ENCODE assay signal across 18 cellular contexts in the genomic region with DNA sequence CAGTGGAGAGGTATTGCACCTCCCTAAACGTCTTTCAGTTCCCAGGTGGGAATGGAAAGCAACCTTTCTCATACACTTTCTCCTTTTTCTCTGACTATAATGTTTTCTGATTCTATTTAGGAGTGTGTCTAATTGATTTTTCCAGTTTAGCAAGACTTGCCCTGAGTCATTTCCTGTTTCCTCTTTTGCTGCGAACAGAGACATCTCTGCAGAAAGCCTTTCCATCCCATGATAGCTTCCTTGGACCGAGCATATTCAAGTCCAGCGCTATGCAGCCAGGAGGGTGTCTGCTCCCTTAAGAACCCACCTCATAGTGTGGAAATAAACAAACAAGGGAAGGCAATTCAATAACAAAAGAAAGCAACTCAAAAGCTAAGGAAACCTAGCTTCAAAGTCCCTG. TPM values are rescaled to one million over a fixed set of nuclear protein-coding genes. Genes with fewer than 3 reads are reported as not detected.
A peak's percentile ranks its signal among the peaks of the same experiment; 100 is the strongest.
DNase-seq lines count a peak whose midpoint lies in the region; ATAC-seq, FAIRE-seq and TF ChIP-seq lines count a peak whose summit lies in the region.
"Had no signal": no experiment of that assay in that cellular context is flagged by ENCODE, and none has a peak within 500 bp of the region (broad histone marks: within the 10 kb centered on the region; RNA-seq: fewer than 3 reads in every experiment).

No MANE protein-coding gene starts in this region.

- no TSS peak for BruUV-seq in HepG2 (replicated peaks; lab: Mats Ljungman, UMichigan)

- peak; percentile 31 for DNase-seq in EL
- peak; percentile 82 for DNase-seq in MV-4-11 (lab: John Stamatoyannopoulos, UW)
- DNase-seq in amniotic stem cell (lab: John Stamatoyannopoulos, UW): peak; percentile 22
- no peak for DNase-seq in nephron progenitor cell
- no peak for DNase-seq in stimulated activated CD4-positive, alpha-beta T cell treated with anti-CD3 and anti-CD28 coated beads, Interleukin-12 subunit alpha, Interleukin-12 subunit beta, amount 100 ng/mL, for 4 hours
- DNase-seq in HepG2 (ENCODE audit: low spot score): no peak
- DNase-seq: activated CD4-positive, alpha-beta T cell treated with anti-CD3 and anti-CD28 coated beads, Interleukin-2, amount 10 ng/mL, durations not matched to agents 24 days and 14 days; CD4-positive, alpha-beta memory T cell; islet precursor cell; naive thymus-derived CD4-positive, alpha-beta T cell; NCI-H1436 treated with DMSO at 0.1 percent for 48 hours; right cardiac atrium; T-cell had no signal

- WGBS in HepG2 (ENCODE audit: low lambda C conversion rate): 4% methylated on average over 4 of the region's 4 CpGs

- peaks cover 42% of the 10 kb centered on the region for H3K4me1 Mint-ChIP-seq in nephron progenitor cell
- H3K4me1 Mint-ChIP-seq: activated CD4-positive, alpha-beta T cell treated with anti-CD3 and anti-CD28 coated beads, Interleukin-2, amount 10 ng/mL, durations not matched to agents 24 days and 14 days; CD4-positive, alpha-beta memory T cell; naive thymus-derived CD4-positive, alpha-beta T cell; T-cell had no signal

- no peak overlapping the region for H3K4me2 ChIP-seq in HepG2 (ENCODE audit: low read depth, low read length)

- peaks cover 15% of the 10 kb centered on the region for H3K9me3 Mint-ChIP-seq in nephron progenitor cell
- H3K9me3 Mint-ChIP-seq: activated CD4-positive, alpha-beta T cell treated with anti-CD3 and anti-CD28 coated beads, Interleukin-2, amount 10 ng/mL, durations not matched to agents 24 days and 14 days had no signal

- ATAC-seq in HG02973 (IDR thresholded peaks at IDR 0.05; ENCODE audit: unreplicated experiment): no peak
- no peak for ATAC-seq in HG03097 (IDR thresholded peaks at IDR 0.05; ENCODE audit: low FRiP score, unreplicated experiment)
- ATAC-seq in HepG2: no peak
- ATAC-seq: esophagus mucosa; naive thymus-derived CD4-positive, alpha-beta T cell; right cardiac atrium; T-cell had no signal

- no peaks in the 10 kb centered on the region for H4K20me1 ChIP-seq in HepG2 (ENCODE audit: insufficient read depth, low read length)

- H3K36me3 Mint-ChIP-seq in nephron progenitor cell (ENCODE audit: low read depth): peaks cover 19% of the 10 kb centered on the region
- H3K36me3 Mint-ChIP-seq: CD4-positive, alpha-beta memory T cell; naive thymus-derived CD4-positive, alpha-beta T cell; T-cell had no signal

- H3K27me3 Mint-ChIP-seq in nephron progenitor cell (ENCODE audit: low read depth, poor library complexity): no peaks in the 10 kb centered on the region
- H3K27me3 Mint-ChIP-seq: activated CD4-positive, alpha-beta T cell treated with anti-CD3 and anti-CD28 coated beads, Interleukin-2, amount 10 ng/mL, durations not matched to agents 24 days and 14 days; CD4-positive, alpha-beta memory T cell; naive thymus-derived CD4-positive, alpha-beta T cell; T-cell had no signal

- TF ChIP-seq POLR2A in HepG2 (IDR thresholded peaks at IDR 0.05; ENCODE audit: insufficient read depth in 1 of 2, low read depth in 2 of 2, low read length in 2 of 2): no peak

- in situ Hi-C loops in HepG2 (cut with HindIII; ENCODE audit: extremely low pct_ligation_motif_present, low pct_unique_long_range_greater_than_20kb): no loop called here

- no peaks in the 10 kb centered on the region for H3K79me2 ChIP-seq in HepG2 (ENCODE audit: insufficient read depth, low read length)

- POLR2A ChIA-PET in HepG2 (lab: Yijun Ruan, JAX): no interaction called here

- no peak overlapping the region for H3K4me3 ChIP-seq in HepG2 (replicated peaks in 1 of 3; ENCODE audit: insufficient read depth in 1 of 3, low read depth in 2 of 3, low read length in 3 of 3)
- H3K4me3 ChIP-seq: cardiac muscle cell had no signal

- CTCF ChIA-PET in HepG2 (lab: Yijun Ruan, JAX; ENCODE audit: low intra/inter-chr PET ratio, low total read pairs): no interaction called here

- H3K27me3 ChIP-seq in HepG2 (ENCODE audit: control insufficient read depth in 1 of 2, insufficient read depth in 2 of 2, low read length in 2 of 2): no peaks in the 10 kb centered on the region; a peak in 1 of 5 replicates
- H3K27me3 ChIP-seq: cardiac muscle cell had no signal

- no peak overlapping the region for H3K9ac ChIP-seq in HepG2 (ENCODE audit: insufficient read depth, low read depth, low read length)

- H3K27ac Mint-ChIP-seq in nephron progenitor cell: peak overlapping the region; percentile 75
- H3K27ac Mint-ChIP-seq: activated CD4-positive, alpha-beta T cell treated with anti-CD3 and anti-CD28 coated beads, Interleukin-2, amount 10 ng/mL, durations not matched to agents 24 days and 14 days; CD4-positive, alpha-beta memory T cell; naive thymus-derived CD4-positive, alpha-beta T cell; T-cell had no signal

- TF ChIP-seq CTCF in nephron progenitor cell (IDR thresholded peaks at IDR 0.05): no peak
- TF ChIP-seq CTCF in HepG2 (CRISPR knock-in tag; IDR thresholded peaks at IDR 0.05): no peak

- TF ChIP-seq EP300 in HepG2 (IDR thresholded peaks at IDR 0.05; ENCODE audit: low read depth in 2 of 2, low read length in 2 of 2) (no peak), HepG2 (CRISPR knock-in tag; IDR thresholded peaks at IDR 0.05; ENCODE audit: borderline replicate concordance) (no peak)

- FAIRE-seq in HepG2 (lab: Jason Lieb, UNC): no peak

- H3K27ac ChIP-seq in HepG2 (ENCODE audit: extremely low read length, insufficient read depth, low read length): no peak overlapping the region
- H3K27ac ChIP-seq: cardiac muscle cell had no signal

- no peaks in the 10 kb centered on the region for H3K9me3 ChIP-seq in HepG2 (ENCODE audit: low read length)

- no peak overlapping the region for H2AFZ ChIP-seq in HepG2 (ENCODE audit: low read length)

- no peak for TF ChIP-seq RAD21 in HepG2 (CRISPR knock-in tag; IDR thresholded peaks at IDR 0.05)

- intact Hi-C loops in HepG2 (cut with micrococcal nuclease; ENCODE audit: unreplicated experiment): no loop called here

- no peak overlapping the region for H3K4me3 Mint-ChIP-seq in nephron progenitor cell
- H3K4me3 Mint-ChIP-seq: activated CD4-positive, alpha-beta T cell treated with anti-CD3 and anti-CD28 coated beads, Interleukin-2, amount 10 ng/mL, durations not matched to agents 24 days and 14 days; CD4-positive, alpha-beta memory T cell; naive thymus-derived CD4-positive, alpha-beta T cell; T-cell had no signal

- H3K4me1 ChIP-seq in HepG2 (ENCODE audit: insufficient read depth, low read length): no peaks in the 10 kb centered on the region

- no peaks in the 10 kb centered on the region for H3K36me3 ChIP-seq in HepG2 (replicated peaks in 1 of 2; ENCODE audit: control insufficient read depth in 1 of 2, insufficient read depth in 2 of 2, low read length in 2 of 2)
- H3K36me3 ChIP-seq: cardiac muscle cell had no signal

TF ChIP-seq in HepG2, 621 proteins besides CTCF, POLR2A, EP300 and RAD21 (continues in another document):
- TF ChIP-seq ZNF660 (CRISPR knock-in tag; IDR thresholded peaks at IDR 0.05; ENCODE audit: borderline replicate concordance, low read depth) (no peak), ZNF136 (CRISPR knock-in tag; IDR thresholded peaks at IDR 0.05; ENCODE audit: low read depth) (no peak)
- TF ChIP-seq, protein P1, sequence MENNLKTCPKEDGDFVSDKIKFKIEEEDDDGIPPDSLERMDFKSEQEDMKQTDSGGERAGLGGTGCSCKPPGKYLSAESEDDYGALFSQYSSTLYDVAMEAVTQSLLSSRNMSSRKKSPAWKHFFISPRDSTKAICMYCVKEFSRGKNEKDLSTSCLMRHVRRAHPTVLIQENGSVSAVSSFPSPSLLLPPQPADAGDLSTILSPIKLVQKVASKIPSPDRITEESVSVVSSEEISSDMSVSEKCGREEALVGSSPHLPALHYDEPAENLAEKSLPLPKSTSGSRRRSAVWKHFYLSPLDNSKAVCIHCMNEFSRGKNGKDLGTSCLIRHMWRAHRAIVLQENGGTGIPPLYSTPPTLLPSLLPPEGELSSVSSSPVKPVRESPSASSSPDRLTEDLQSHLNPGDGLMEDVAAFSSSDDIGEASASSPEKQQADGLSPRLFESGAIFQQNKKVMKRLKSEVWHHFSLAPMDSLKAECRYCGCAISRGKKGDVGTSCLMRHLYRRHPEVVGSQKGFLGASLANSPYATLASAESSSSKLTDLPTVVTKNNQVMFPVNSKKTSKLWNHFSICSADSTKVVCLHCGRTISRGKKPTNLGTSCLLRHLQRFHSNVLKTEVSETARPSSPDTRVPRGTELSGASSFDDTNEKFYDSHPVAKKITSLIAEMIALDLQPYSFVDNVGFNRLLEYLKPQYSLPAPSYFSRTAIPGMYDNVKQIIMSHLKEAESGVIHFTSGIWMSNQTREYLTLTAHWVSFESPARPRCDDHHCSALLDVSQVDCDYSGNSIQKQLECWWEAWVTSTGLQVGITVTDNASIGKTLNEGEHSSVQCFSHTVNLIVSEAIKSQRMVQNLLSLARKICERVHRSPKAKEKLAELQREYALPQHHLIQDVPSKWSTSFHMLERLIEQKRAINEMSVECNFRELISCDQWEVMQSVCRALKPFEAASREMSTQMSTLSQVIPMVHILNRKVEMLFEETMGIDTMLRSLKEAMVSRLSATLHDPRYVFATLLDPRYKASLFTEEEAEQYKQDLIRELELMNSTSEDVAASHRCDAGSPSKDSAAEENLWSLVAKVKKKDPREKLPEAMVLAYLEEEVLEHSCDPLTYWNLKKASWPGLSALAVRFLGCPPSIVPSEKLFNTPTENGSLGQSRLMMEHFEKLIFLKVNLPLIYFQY (CRISPR knock-in tag; IDR thresholded peaks at IDR 0.05; ENCODE audit: borderline replicate concordance): no peak

RNA-seq across cellular contexts. Expression of a gene that starts 60.0 kb away (rescaled TPM):
- not detected in 2 replicates for total RNA-seq in HepG2 (2016; rRNA removed; fragmentation: Illumina TruSeq; extraction: Trizol)
- not detected in 2 replicates for total RNA-seq in HepG2 (2016; cell fraction: cytosol; rRNA removed; fragmentation: Illumina TruSeq; extraction: Trizol; ENCODE audit: low read depth)
- not detected in 2 replicates for total RNA-seq in HepG2 (2016; cell fraction: insoluble cytoplasmic fraction; rRNA removed; fragmentation: Illumina TruSeq; extraction: Trizol)
- not detected in 2 replicates for total RNA-seq in HepG2 (2016; cell fraction: membrane; rRNA removed; fragmentation: Illumina TruSeq; extraction: Trizol)
- not detected in 2 replicates for total RNA-seq in HepG2 (2016; cell fraction: nucleus; rRNA removed; fragmentation: Illumina TruSeq; extraction: Trizol)
- not detected in 2 replicates for polyA plus RNA-seq in HepG2 (2011; rRNA removed)
- polyA plus RNA-seq in HepG2 (2011; cell fraction: cytosol; rRNA removed): 0.04 TPM in 1 of 2 replicates, not detected in the other
- not detected in 2 replicates for polyA plus RNA-seq in HepG2 (2011; cell fraction: nucleus; rRNA removed)
- polyA plus RNA-seq in HepG2 (2012): not detected in 2 replicates
- not detected in 2 replicates for polyA plus RNA-seq in HepG2 (2016; cell fraction: cytosol; fragmentation: Illumina TruSeq; extraction: Trizol; ENCODE audit: low read depth)
- not detected in 2 replicates for polyA plus RNA-seq in HepG2 (2016; cell fraction: insoluble cytoplasmic fraction; fragmentation: Illumina TruSeq; extraction: Trizol; ENCODE audit: low read depth)
- polyA plus RNA-seq in HepG2 (2016; cell fraction: membrane; fragmentation: Illumina TruSeq; extraction: Trizol; ENCODE audit: low read depth): not detected in 2 replicates
- polyA plus RNA-seq in HepG2 (2016; cell fraction: nucleus; fragmentation: Illumina TruSeq; extraction: Trizol; ENCODE audit: insufficient read depth, low read depth): not detected in 2 replicates
- polyA minus RNA-seq in HepG2 (2011; rRNA and poly(A)+ RNA removed; ENCODE audit: low replicate concordance): not detected in 2 replicates
- not detected in 2 replicates for polyA minus RNA-seq in HepG2 (2011; cell fraction: cytosol; rRNA and poly(A)+ RNA removed)
- not detected in 2 replicates for polyA minus RNA-seq in HepG2 (2011; cell fraction: nucleus; rRNA and poly(A)+ RNA removed)
- total RNA-seq: activated CD4-positive, alpha-beta T cell treated with anti-CD3 and anti-CD28 coated beads, Interleukin-2, amount 10 ng/mL, durations not matched to agents 24 days and 14 days; CD4-positive, alpha-beta memory T cell; HT-29; naive thymus-derived CD4-positive, alpha-beta T cell had no signal
- polyA plus RNA-seq: cardiac muscle cell; CD4-positive, alpha-beta memory T cell; naive thymus-derived CD4-positive, alpha-beta T cell had no signal

Comparison
In these comparisons a context has a peak if more than half of its experiments do, and no peak if none do; other contexts are left out.
1. DNase-seq: peak in EL (single experiment), MV-4-11 (single experiment) and amniotic stem cell (single experiment); none in nephron progenitor cell (single experiment), stimulated activated CD4-positive, alpha-beta T cell treated with anti-CD3 and anti-CD28 coated beads, Interleukin-12 subunit alpha, Interleukin-12 subunit beta, amount 100 ng/mL, for 4 hours (single experiment) and HepG2 (single experiment).